ENCODE assay signal across 10 cellular contexts in genomic region chr11:40722179-40722795, GRCh38.
DNase-seq lines count a peak whose midpoint lies in the region; ATAC-seq, FAIRE-seq and TF ChIP-seq lines count a peak whose summit lies in the region.
"Had no signal": no experiment of that assay in that cellular context is flagged by ENCODE, and none has a peak within 500 bp of the region (broad histone marks: within the 10 kb centered on the region; RNA-seq: fewer than 3 reads in every experiment).

No MANE protein-coding gene starts in this region.

- no peak overlapping the region for H3K9ac ChIP-seq in SU-DHL-6 (ENCODE audit: low read length)

- H3K4me2 ChIP-seq in SU-DHL-6 (ENCODE audit: low read depth, low read length, poor library complexity, severe bottlenecking), result no peak overlapping the region

- no peaks in the 10 kb centered on the region for H3K27me3 ChIP-seq in SU-DHL-6 (ENCODE audit: low read length)

- no peaks in the 10 kb centered on the region for H3K36me3 ChIP-seq in SU-DHL-6 (ENCODE audit: low read length)

- no peak overlapping the region for H2AFZ ChIP-seq in SU-DHL-6 (ENCODE audit: low read depth, low read length, severe bottlenecking)

- ATAC-seq in HG02610 (IDR thresholded peaks at IDR 0.05; ENCODE audit: unreplicated experiment), result peak; percentile 68
- ATAC-seq in HG03039 (IDR thresholded peaks at IDR 0.05; ENCODE audit: unreplicated experiment), result no peak
- ATAC-seq: activated CD8-positive, alpha-beta memory T cell treated with anti-CD3 and anti-CD28 coated beads, Interleukin-2, amount 10 ng/mL, durations not matched to agents 7 days and 5 days; left colon had no signal

- no peak for FAIRE-seq in D721Med (lab: Jason Lieb, UNC)

- TF ChIP-seq CTCF in D721Med (IDR thresholded peaks at IDR 0.05; ENCODE audit: insufficient read depth, missing control alignments) (no peak), SU-DHL-6 (IDR thresholded peaks at IDR 0.05; ENCODE audit: insufficient read depth, low read length, poor library complexity, severe bottlenecking) (peak; percentile 72)

- no peaks in the 10 kb centered on the region for H3K9me3 ChIP-seq in SU-DHL-6 (ENCODE audit: insufficient read depth, low read length)

- no peaks in the 10 kb centered on the region for H3K9me2 ChIP-seq in SU-DHL-6 (replicated peaks; ENCODE audit: insufficient read depth, low read length)

- DNase-seq in D721Med (ENCODE audit: insufficient read length, low spot score) (peak; percentile 20), kidney tubule cell (ENCODE audit: low spot score) (peak; percentile 61), NCI-H446 treated with DMSO at 0.1 percent for 48 hours (lab: John Stamatoyannopoulos, UW) (no peak), SK-N-DZ (ENCODE audit: low spot score) (no peak)
- no peak for DNase-seq in effector CD8-positive, alpha-beta T cell (lab: John Stamatoyannopoulos, UW)
- DNase-seq: activated CD8-positive, alpha-beta memory T cell treated with anti-CD3 and anti-CD28 coated beads, Interleukin-2, amount 10 ng/mL, durations not matched to agents 7 days and 5 days; left colon had no signal

- H3K27ac ChIP-seq in SU-DHL-6 (ENCODE audit: low read depth, low read length), result no peak overlapping the region

- H3F3A ChIP-seq in SU-DHL-6 (ENCODE audit: insufficient read depth), result no peaks in the 10 kb centered on the region

- no peaks in the 10 kb centered on the region for H4K20me1 ChIP-seq in SU-DHL-6 (ENCODE audit: low read depth, low read length)

- H3K79me2 ChIP-seq in SU-DHL-6 (ENCODE audit: insufficient read depth, low read length), result no peaks in the 10 kb centered on the region

- H3K4me3 ChIP-seq in SU-DHL-6 (ENCODE audit: insufficient read depth, low read length, poor library complexity, severe bottlenecking), result no peak overlapping the region

Comparison
In these comparisons a context has a peak if more than half of its experiments do, and no peak if none do; other contexts are left out.
1. DNase-seq: peak in D721Med (single experiment) and kidney tubule cell (single experiment); none in effector CD8-positive, alpha-beta T cell (single experiment), NCI-H446 treated with DMSO at 0.1 percent for 48 hours (single experiment) and SK-N-DZ (single experiment).